18 cellular contexts compared by ENCODE assay signal in the genomic region with DNA sequence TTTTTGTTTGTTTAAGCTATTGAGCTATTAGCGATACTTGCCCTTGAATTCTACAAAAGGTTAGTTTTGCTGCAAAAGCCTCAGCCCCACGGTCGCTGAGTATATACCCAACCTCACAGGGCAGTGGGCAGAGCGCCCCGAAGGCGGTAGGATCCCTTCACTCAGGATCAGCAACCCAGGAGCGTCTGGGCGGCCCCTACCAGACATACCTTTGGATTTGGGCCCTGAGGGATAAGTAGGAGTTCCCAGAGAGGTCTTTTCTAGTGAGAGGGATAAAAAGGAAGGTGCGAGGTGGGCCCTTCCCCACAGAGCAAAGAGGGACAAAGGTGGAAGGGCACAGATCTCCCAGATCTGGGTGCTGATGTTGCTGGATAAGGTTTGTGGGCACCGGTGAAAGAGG.
"Had no signal": no experiment of that assay in that cellular context is flagged by ENCODE, and none has a peak within 500 bp of the region (broad histone marks: within the 10 kb centered on the region; RNA-seq: fewer than 3 reads in every experiment).

No MANE protein-coding gene starts in this region.

- H3K36me3 ChIP-seq: cardiac muscle cell, thoracic aorta had no signal

- ATAC-seq: activated CD4-positive, alpha-beta T cell treated with anti-CD3 and anti-CD28 coated beads for 36 hours; psoas muscle; right cardiac atrium; stimulated activated effector memory CD8-positive, alpha-beta T cell treated with anti-CD3 and anti-CD28 coated beads, Interleukin-12 subunit alpha, Interleukin-12 subunit beta, amount 100 ng/mL, for 72 hours had no signal

- H3K9me3 ChIP-seq: psoas muscle, thoracic aorta had no signal

- H3K4me1 ChIP-seq: psoas muscle had no signal

- H3K4me3 ChIP-seq: cardiac muscle cell, lung, psoas muscle, thoracic aorta had no signal

- H3K27me3 ChIP-seq: cardiac muscle cell had no signal

- DNase-seq: activated CD4-positive, alpha-beta memory T cell treated with anti-CD3 and anti-CD28 coated beads for 36 hours; activated CD4-positive, alpha-beta T cell treated with anti-CD3 and anti-CD28 coated beads for 36 hours; activated gamma-delta T cell treated with Interleukin-2 at 50 U/mL for 16 hours; activated naive CD8-positive, alpha-beta T cell treated with anti-CD3 and anti-CD28 coated beads for 36 hours; activated T-cell treated with anti-CD3 and anti-CD28 coated beads for 4 hours; amniotic stem cell; dermis blood vessel endothelial cell; effector memory CD4-positive, alpha-beta T cell; midbrain; psoas muscle; right cardiac atrium; small intestine; stimulated activated CD4-positive, alpha-beta T cell treated with anti-CD3 and anti-CD28 coated beads, Interleukin-4, amount 100 ng/mL, for 24 hours; T-helper 2 cell had no signal

- H3K27ac ChIP-seq: cardiac muscle cell, psoas muscle, thoracic aorta had no signal
